Comparison of ENCODE assay signal across 8 cellular contexts in genomic region chr17:17041018-17041521, GRCh38. TPM values are rescaled to one million over a fixed set of nuclear protein-coding genes. Genes with fewer than 3 reads are reported as not detected.
DNase-seq lines count a peak whose midpoint lies in the region; ATAC-seq and TF ChIP-seq lines count a peak whose summit lies in the region.

No MANE protein-coding gene starts in this region.

- no peaks in the 10 kb centered on the region for H3K9me3 ChIP-seq in thyroid gland

- H3K9me3 Mint-ChIP-seq in CD14-positive monocyte: peaks cover 0 to 4% (median 0%) of the 10 kb centered on the region in 7 donors
- no peaks in the 10 kb centered on the region for H3K9me3 Mint-ChIP-seq in IgD-negative memory B cell
- no peaks in the 10 kb centered on the region for H3K9me3 Mint-ChIP-seq in activated CD4-positive, alpha-beta memory T cell treated with anti-CD3 and anti-CD28 coated beads, Interleukin-2, amount 10 ng/mL, durations not matched to agents 7 days and 5 days
- no peaks in the 10 kb centered on the region for H3K9me3 Mint-ChIP-seq in stimulated activated effector memory CD8-positive, alpha-beta T cell treated with anti-CD3 and anti-CD28 coated beads, Interleukin-12 subunit alpha, Interleukin-12 subunit beta, amount 100 ng/mL, for 72 hours

- CTCF ChIA-PET in activated CD4-positive, alpha-beta memory T cell treated with anti-CD3 and anti-CD28 coated beads, Interleukin-2, amount 10 ng/mL, durations not matched to agents 7 days and 5 days (lab: Charles Lee): interaction anchor here (1.0 kb wide), 1 partner anchor 47 kb away, joined by 3 read pairs; no protein-coding TSS in a partner anchor

- H3K4me3 ChIP-seq in thyroid gland (replicated peaks in 1 of 3): no peak overlapping the region

- H3K36me3 Mint-ChIP-seq in CD14-positive monocyte (peaks cover 2 to 5% of the 10 kb centered on the region in 2 donors), IgD-negative memory B cell (no peaks in the 10 kb centered on the region)
- H3K36me3 Mint-ChIP-seq in activated CD4-positive, alpha-beta memory T cell treated with anti-CD3 and anti-CD28 coated beads, Interleukin-2, amount 10 ng/mL, durations not matched to agents 7 days and 5 days (ENCODE audit: low read depth): no peaks in the 10 kb centered on the region
- peaks cover 2% of the 10 kb centered on the region for H3K36me3 Mint-ChIP-seq in stimulated activated effector memory CD8-positive, alpha-beta T cell treated with anti-CD3 and anti-CD28 coated beads, Interleukin-12 subunit alpha, Interleukin-12 subunit beta, amount 100 ng/mL, for 72 hours

- H3K36me3 ChIP-seq in thyroid gland: no peaks in the 10 kb centered on the region

- POLR2A ChIA-PET in activated CD4-positive, alpha-beta memory T cell treated with anti-CD3 and anti-CD28 coated beads, Interleukin-2, amount 10 ng/mL, durations not matched to agents 7 days and 5 days (lab: Charles Lee): interaction anchor here (0.9 to 1.9 kb wide), 5 partner anchors 13 to 265 kb away, joined by 3 to 6 read pairs (median 4); no protein-coding TSS in a partner anchor

- intact Hi-C loops in CD14-positive monocyte (cut with micrococcal nuclease) (loop anchor here in 1 of 2 donors (10.0 kb wide), 1 partner anchor 194 kb away; the partner anchor contains the start of gene FLCN), thyroid gland (cut with DNase I) (no loop called here)

- H3K27me3 Mint-ChIP-seq in CD14-positive monocyte (ENCODE audit: low read depth in 3 of 3): peaks cover 18 to 27% (median 24%) of the 10 kb centered on the region in 3 donors
- H3K27me3 Mint-ChIP-seq in IgD-negative memory B cell: no peaks in the 10 kb centered on the region
- H3K27me3 Mint-ChIP-seq in activated CD4-positive, alpha-beta memory T cell treated with anti-CD3 and anti-CD28 coated beads, Interleukin-2, amount 10 ng/mL, durations not matched to agents 7 days and 5 days: no peaks in the 10 kb centered on the region

- peak overlapping the region; percentile 49 to 58 for H3K4me3 Mint-ChIP-seq in CD14-positive monocyte
- peak overlapping the region; percentile 61 to 88 (median 72) for H3K4me3 Mint-ChIP-seq in IgD-negative memory B cell
- H3K4me3 Mint-ChIP-seq in activated CD4-positive, alpha-beta memory T cell treated with anti-CD3 and anti-CD28 coated beads, Interleukin-2, amount 10 ng/mL, durations not matched to agents 7 days and 5 days: peak overlapping the region; percentile 66
- peak overlapping the region; percentile 87 for H3K4me3 Mint-ChIP-seq in stimulated activated effector memory CD8-positive, alpha-beta T cell treated with anti-CD3 and anti-CD28 coated beads, Interleukin-12 subunit alpha, Interleukin-12 subunit beta, amount 100 ng/mL, for 72 hours

- H3K27ac Mint-ChIP-seq in CD14-positive monocyte (no peak overlapping the region), IgD-negative memory B cell (peak overlapping the region in 1 of 3 donors; percentile 90)
- peak overlapping the region; percentile 33 for H3K27ac Mint-ChIP-seq in activated CD4-positive, alpha-beta memory T cell treated with anti-CD3 and anti-CD28 coated beads, Interleukin-2, amount 10 ng/mL, durations not matched to agents 7 days and 5 days
- H3K27ac Mint-ChIP-seq in stimulated activated effector memory CD8-positive, alpha-beta T cell treated with anti-CD3 and anti-CD28 coated beads, Interleukin-12 subunit alpha, Interleukin-12 subunit beta, amount 100 ng/mL, for 72 hours: peak overlapping the region; percentile 82

- WGBS in thyroid gland, 2 donors: 72% methylated on average over 5 of the region's 5 CpGs

- no peak for TF ChIP-seq POLR2A in thyroid gland (IDR thresholded peaks at IDR 0.05)

- TF ChIP-seq CTCF in CD14-positive monocyte (IDR thresholded peaks at IDR 0.05) (no peak), thyroid gland (IDR thresholded peaks at IDR 0.05) (no peak)

- no peak overlapping the region for H3K27ac ChIP-seq in thyroid gland

- ATAC-seq in stimulated activated effector memory CD8-positive, alpha-beta T cell treated with anti-CD3 and anti-CD28 coated beads, Interleukin-12 subunit alpha, Interleukin-12 subunit beta, amount 100 ng/mL, for 72 hours: no peak

- no peaks in the 10 kb centered on the region for H3K27me3 ChIP-seq in thyroid gland

- DNase-seq in CD14-positive monocyte (ENCODE audit: low spot score) (no peak), iPS-NIHi7 (ENCODE audit: extremely low spot score) (peak; percentile 10), DMS79 (lab: John Stamatoyannopoulos, UW) (no peak), thyroid gland (no peak), midbrain (lab: John Stamatoyannopoulos, UW) (no peak)
- DNase-seq in activated CD4-positive, alpha-beta memory T cell treated with anti-CD3 and anti-CD28 coated beads, Interleukin-2, amount 10 ng/mL, durations not matched to agents 7 days and 5 days: no peak
- DNase-seq in stimulated activated effector memory CD8-positive, alpha-beta T cell treated with anti-CD3 and anti-CD28 coated beads, Interleukin-12 subunit alpha, Interleukin-12 subunit beta, amount 100 ng/mL, for 72 hours (ENCODE audit: low spot score in 2 of 2): no peak

- H3K4me1 Mint-ChIP-seq in CD14-positive monocyte (peaks cover 47% of the 10 kb centered on the region), IgD-negative memory B cell (peaks cover 27 to 42% (median 37%) of the 10 kb centered on the region in 3 donors)
- peaks cover 38% of the 10 kb centered on the region for H3K4me1 Mint-ChIP-seq in activated CD4-positive, alpha-beta memory T cell treated with anti-CD3 and anti-CD28 coated beads, Interleukin-2, amount 10 ng/mL, durations not matched to agents 7 days and 5 days
- H3K4me1 Mint-ChIP-seq in stimulated activated effector memory CD8-positive, alpha-beta T cell treated with anti-CD3 and anti-CD28 coated beads, Interleukin-12 subunit alpha, Interleukin-12 subunit beta, amount 100 ng/mL, for 72 hours: peaks cover 43% of the 10 kb centered on the region

- peaks cover 22 to 32% of the 10 kb centered on the region in 2 donors for H3K4me1 ChIP-seq in thyroid gland

RNA-seq across cellular contexts. Expression of gene MPRIP, which starts 1.2 kb away (rescaled TPM):
- polyA plus RNA-seq in CD14-positive monocyte (1 to 10 TPM; 2.0 to 2.5 TPM), IgD-negative memory B cell (14.4 TPM)
- total RNA-seq in activated CD4-positive, alpha-beta memory T cell treated with anti-CD3 and anti-CD28 coated beads, Interleukin-2, amount 10 ng/mL, durations not matched to agents 7 days and 5 days: 100 to 1,000 TPM; 196 to 207 TPM
- total RNA-seq in thyroid gland: 100 to 1,000 TPM; 130 to 244 (median 155) TPM

Comparison
In these comparisons a context has a peak if more than half of its experiments do, and no peak if none do; other contexts are left out.
1. H3K27ac Mint-ChIP-seq: peak in activated CD4-positive, alpha-beta memory T cell treated with anti-CD3 and anti-CD28 coated beads, Interleukin-2, amount 10 ng/mL, durations not matched to agents 7 days and 5 days (single experiment) and stimulated activated effector memory CD8-positive, alpha-beta T cell treated with anti-CD3 and anti-CD28 coated beads, Interleukin-12 subunit alpha, Interleukin-12 subunit beta, amount 100 ng/mL, for 72 hours (single experiment); none in CD14-positive monocyte (0 of 7).
2. Peak in every context shown above with its lines, with median percentiles within 50 percentile points of each other: H3K4me3 Mint-ChIP-seq.